1 cellular context compared by ENCODE assay signal in the genomic region with DNA sequence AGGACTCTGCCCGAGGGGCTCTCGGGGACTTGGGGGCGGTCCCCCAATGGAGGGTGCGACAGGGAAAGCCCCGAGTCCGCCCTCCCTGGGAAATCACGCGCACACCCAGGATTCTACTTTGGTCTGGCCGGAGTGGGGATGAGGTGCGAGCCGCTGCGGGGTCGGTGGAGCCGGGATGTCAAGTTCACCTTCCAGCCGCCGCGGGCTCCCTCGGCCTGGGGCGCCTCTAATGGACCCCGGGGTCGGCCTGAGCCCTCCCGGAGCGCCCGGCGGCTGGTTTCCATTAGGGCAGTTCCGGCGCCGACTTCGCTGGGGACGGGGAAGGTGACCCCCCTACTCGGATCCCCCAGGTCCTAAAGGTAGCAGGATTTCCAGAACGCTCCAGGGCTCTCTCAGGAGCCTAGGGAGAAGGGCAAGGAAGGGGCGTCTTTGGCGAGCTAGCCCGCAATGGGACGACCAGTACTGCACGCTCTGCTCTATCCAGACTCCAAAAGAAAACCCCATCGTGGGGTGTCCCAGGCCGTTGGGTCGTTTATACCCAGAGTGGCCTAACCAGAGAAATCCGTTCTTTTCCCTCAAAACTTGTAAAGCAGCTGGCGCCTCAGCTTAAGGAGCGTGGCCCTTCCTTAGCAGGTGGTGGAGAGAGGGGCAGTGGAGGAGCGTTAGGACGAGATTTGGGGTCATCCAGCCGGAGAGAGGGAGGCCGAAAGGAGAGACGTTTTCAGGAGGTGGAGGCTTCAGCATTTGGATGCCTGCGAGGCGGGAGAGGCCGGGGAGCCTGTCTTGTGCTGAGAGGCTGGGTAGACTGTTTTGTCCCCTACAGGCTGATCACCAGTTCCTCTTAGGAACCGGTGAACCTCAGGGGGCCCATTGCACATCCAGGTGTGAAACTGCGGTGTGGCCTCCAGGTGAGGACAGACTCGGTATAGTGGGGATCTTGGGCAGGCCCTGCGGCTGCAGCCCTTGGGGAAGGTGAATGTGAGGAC.
TF ChIP-seq lines count a peak whose summit lies in the region.

No MANE protein-coding gene starts in this region.

TF ChIP-seq in K562, 482 proteins besides CTCF, POLR2A, EP300 and RAD21:
- TF ChIP-seq ATF4 (CRISPR knock-in tag; IDR thresholded peaks at IDR 0.05) (no peak), COPS2 (conservative IDR thresholded peaks at IDR 0.05) (no peak), TFAP4 (CRISPR knock-in tag; IDR thresholded peaks at IDR 0.05; ENCODE audit: borderline replicate concordance) (no peak), RBM34 (IDR thresholded peaks at IDR 0.05; ENCODE audit: borderline replicate concordance, insufficient read depth, low read length) (no peak), LARP7 (IDR thresholded peaks at IDR 0.05) (no peak), RFX1 (IDR thresholded peaks at IDR 0.05) (no peak), ARNT (IDR thresholded peaks at IDR 0.05) (no peak), CLOCK (CRISPR knock-in tag; IDR thresholded peaks at IDR 0.05; ENCODE audit: borderline replicate concordance) (no peak), SLC30A9 (CRISPR knock-in tag; IDR thresholded peaks at IDR 0.05) (no peak), HDAC1 (IDR thresholded peaks at IDR 0.05) (no peak), ZNF707 (CRISPR knock-in tag; conservative IDR thresholded peaks at IDR 0.05) (no peak), MEF2A (IDR thresholded peaks at IDR 0.05; ENCODE audit: control insufficient read depth, low read depth, low read length) (no peak), SMAD4 (CRISPR knock-in tag; conservative IDR thresholded peaks at IDR 0.05) (no peak), GATA2 (CRISPR knock-in tag; IDR thresholded peaks at IDR 0.05) (no peak), HDAC2 (IDR thresholded peaks at IDR 0.05) (no peak), DPF2 (IDR thresholded peaks at IDR 0.05) (no peak), ILF3 (IDR thresholded peaks at IDR 0.05; ENCODE audit: borderline replicate concordance) (no peak), ZFP36 (IDR thresholded peaks at IDR 0.05; ENCODE audit: low read depth, low read length, partially characterized antibody) (no peak)
- TF ChIP-seq, protein P1, sequence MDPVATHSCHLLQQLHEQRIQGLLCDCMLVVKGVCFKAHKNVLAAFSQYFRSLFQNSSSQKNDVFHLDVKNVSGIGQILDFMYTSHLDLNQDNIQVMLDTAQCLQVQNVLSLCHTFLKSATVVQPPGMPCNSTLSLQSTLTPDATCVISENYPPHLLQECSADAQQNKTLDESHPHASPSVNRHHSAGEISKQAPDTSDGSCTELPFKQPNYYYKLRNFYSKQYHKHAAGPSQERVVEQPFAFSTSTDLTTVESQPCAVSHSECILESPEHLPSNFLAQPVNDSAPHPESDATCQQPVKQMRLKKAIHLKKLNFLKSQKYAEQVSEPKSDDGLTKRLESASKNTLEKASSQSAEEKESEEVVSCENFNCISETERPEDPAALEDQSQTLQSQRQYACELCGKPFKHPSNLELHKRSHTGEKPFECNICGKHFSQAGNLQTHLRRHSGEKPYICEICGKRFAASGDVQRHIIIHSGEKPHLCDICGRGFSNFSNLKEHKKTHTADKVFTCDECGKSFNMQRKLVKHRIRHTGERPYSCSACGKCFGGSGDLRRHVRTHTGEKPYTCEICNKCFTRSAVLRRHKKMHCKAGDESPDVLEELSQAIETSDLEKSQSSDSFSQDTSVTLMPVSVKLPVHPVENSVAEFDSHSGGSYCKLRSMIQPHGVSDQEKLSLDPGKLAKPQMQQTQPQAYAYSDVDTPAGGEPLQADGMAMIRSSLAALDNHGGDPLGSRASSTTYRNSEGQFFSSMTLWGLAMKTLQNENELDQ (CRISPR knock-in tag; IDR thresholded peaks at IDR 0.05; ENCODE audit: borderline replicate concordance): no peak
TF ChIP-seq in K562: peak in this region for 0.
